Comparison of ENCODE assay signal across 28 cellular contexts in genomic region chr20:37453288-37453687, GRCh38.
"Had no signal": no experiment of that assay in that cellular context is flagged by ENCODE, and none has a peak within 500 bp of the region (broad histone marks: within the 10 kb centered on the region; RNA-seq: fewer than 3 reads in every experiment).

No MANE protein-coding gene starts in this region.

- ATAC-seq: esophagus mucosa, left lung, lower lobe of right lung, natural killer cell had no signal

- H3K4me3 Mint-ChIP-seq: activated CD4-positive, alpha-beta memory T cell treated with anti-CD3 and anti-CD28 coated beads for 36 hours; immature natural killer cell; natural killer cell; neural progenitor cell had no signal

- H3K4me1 ChIP-seq: left lung, lower lobe of right lung, neural progenitor cell, right atrium auricular region, tibial nerve had no signal

- H3K4me3 ChIP-seq: left lung, lower lobe of right lung, neural progenitor cell, right atrium auricular region, tibial nerve had no signal

- H3K27ac ChIP-seq: brain microvascular endothelial cell, left lung, lower lobe of right lung, neural progenitor cell, right atrium auricular region, tibial nerve, VCaP had no signal

- DNase-seq: activated CD4-positive, alpha-beta memory T cell treated with anti-CD3 and anti-CD28 coated beads for 36 hours; activated CD4-positive, alpha-beta T cell treated with anti-CD3 and anti-CD28 coated beads for 4 hours; activated CD8-positive, alpha-beta memory T cell treated with anti-CD3 and anti-CD28 coated beads, Interleukin-2, amount 50 U/mL, for 4 hours; activated gamma-delta T cell; activated naive CD4-positive, alpha-beta T cell treated with anti-CD3 and anti-CD28 coated beads, Interleukin-2, amount 50 U/mL, for 16 hours; activated T-cell treated with anti-CD3 and anti-CD28 coated beads, Interleukin-2, amount 50 U/mL, for 1 hour; amniotic stem cell; brain microvascular endothelial cell; caudate nucleus; cortex of kidney; foreskin fibroblast; hippocampal formation; immature natural killer cell; left lung; lower lobe of right lung; mesenchymal stem cell; natural killer cell; occipital lobe; stimulated activated CD4-positive, alpha-beta T cell treated with anti-CD3 and anti-CD28 coated beads, Interleukin-2, amount 100 ng/mL, for 48 hours; stimulated activated naive CD4-positive, alpha-beta T cell treated with Interleukin-2 at 50 U/mL for 16 hours; T-helper 9 cell had no signal

- H3K4me1 Mint-ChIP-seq: immature natural killer cell, natural killer cell, neural progenitor cell had no signal

- H3K9me3 Mint-ChIP-seq: natural killer cell had no signal

- H3K27me3 ChIP-seq: left lung, neural progenitor cell, right atrium auricular region, tibial nerve had no signal

- FAIRE-seq: astrocyte, TTC549 had no signal

- H3K36me3 Mint-ChIP-seq: neural progenitor cell had no signal

- H3K36me3 ChIP-seq: brain microvascular endothelial cell, left lung, lower lobe of right lung, neural progenitor cell, right atrium auricular region, tibial nerve had no signal

- H3K27ac Mint-ChIP-seq: activated CD4-positive, alpha-beta memory T cell treated with anti-CD3 and anti-CD28 coated beads for 36 hours; immature natural killer cell; natural killer cell had no signal
